ENCODE assay signal across 17 cellular contexts in genomic region chr4:2366252-2367192, GRCh38. TPM values are rescaled to one million over a fixed set of nuclear protein-coding genes. Genes with fewer than 3 reads are reported as not detected.
DNase-seq lines count a peak whose midpoint lies in the region; ATAC-seq and TF ChIP-seq lines count a peak whose summit lies in the region.
"Had no signal": no experiment of that assay in that cellular context is flagged by ENCODE, and none has a peak within 500 bp of the region (broad histone marks: within the 10 kb centered on the region; RNA-seq: fewer than 3 reads in every experiment).

No MANE protein-coding gene starts in this region.

- no peak for TF ChIP-seq CTCF in brain (conservative IDR thresholded peaks at IDR 0.05)

- ATAC-seq in CD4-positive, CD25-positive, alpha-beta regulatory T cell (ENCODE audit: low read depth in 2 of 2): no peak
- no peak for ATAC-seq in GM19351 (IDR thresholded peaks at IDR 0.05; ENCODE audit: unreplicated experiment)
- no peak for ATAC-seq in GM18868 (IDR thresholded peaks at IDR 0.05; ENCODE audit: unreplicated experiment)
- no peak for ATAC-seq in Right ventricle myocardium superior (ENCODE audit: poor library complexity)

- H3K27me3 Mint-ChIP-seq in CD4-positive, CD25-positive, alpha-beta regulatory T cell: no peaks in the 10 kb centered on the region
- peaks cover 3% of the 10 kb centered on the region for H3K27me3 Mint-ChIP-seq in brain
- H3K27me3 Mint-ChIP-seq in activated T-helper 1 cell treated with anti-CD3 and anti-CD28 coated beads, Interleukin-12 subunit alpha, Interleukin-12 subunit beta, Interleukin-2, Interleukin-4 antibody, amounts not matched to agents 30 ng/mL and 10 ng/mL and 1 ng/mL, durations not matched to agents 14 hours and 24 hours and 36 hours (ENCODE audit: insufficient read depth): no peaks in the 10 kb centered on the region
- H3K27me3 Mint-ChIP-seq: activated naive CD8-positive, alpha-beta T cell treated with anti-CD3 and anti-CD28 coated beads for 36 hours had no signal

- peak overlapping the region in 3 of 4 donors; percentile 7 to 26 (median 7) for H3K4me3 Mint-ChIP-seq in CD4-positive, CD25-positive, alpha-beta regulatory T cell
- H3K4me3 Mint-ChIP-seq in brain: peak overlapping the region in 3 of 5 experiments; percentile 39 to 58 (median 56)
- H3K4me3 Mint-ChIP-seq in activated T-helper 1 cell treated with anti-CD3 and anti-CD28 coated beads, Interleukin-12 subunit alpha, Interleukin-12 subunit beta, Interleukin-2, Interleukin-4 antibody, amounts not matched to agents 30 ng/mL and 10 ng/mL and 1 ng/mL, durations not matched to agents 14 hours and 24 hours and 36 hours: no peak overlapping the region
- H3K4me3 Mint-ChIP-seq: activated naive CD8-positive, alpha-beta T cell treated with anti-CD3 and anti-CD28 coated beads for 36 hours had no signal

- peaks cover 0 to 2% (median 0%) of the 10 kb centered on the region in 7 donors for H3K9me3 Mint-ChIP-seq in CD4-positive, CD25-positive, alpha-beta regulatory T cell
- peaks cover 0 to 15% (median 4%) of the 10 kb centered on the region in 5 experiments for H3K9me3 Mint-ChIP-seq in brain
- H3K9me3 Mint-ChIP-seq in activated T-helper 1 cell treated with anti-CD3 and anti-CD28 coated beads, Interleukin-12 subunit alpha, Interleukin-12 subunit beta, Interleukin-2, Interleukin-4 antibody, amounts not matched to agents 30 ng/mL and 10 ng/mL and 1 ng/mL, durations not matched to agents 14 hours and 24 hours and 36 hours: peaks cover 9% of the 10 kb centered on the region

- no peak overlapping the region for H3K27ac ChIP-seq in CD4-positive, CD25-positive, alpha-beta regulatory T cell (ENCODE audit: insufficient read depth, low read length, poor library complexity, severe bottlenecking)
- H3K27ac ChIP-seq: SK-N-MC, VCaP had no signal

- no peaks in the 10 kb centered on the region for H3K27me3 ChIP-seq in CD4-positive, CD25-positive, alpha-beta regulatory T cell (ENCODE audit: control insufficient read depth, insufficient read depth, low read length)

- intact Hi-C loops in activated T-helper 1 cell treated with anti-CD3 and anti-CD28 coated beads, Interleukin-12 subunit alpha, Interleukin-12 subunit beta, Interleukin-2, Interleukin-4 antibody, amounts not matched to agents 30 ng/mL and 10 ng/mL and 1 ng/mL, durations not matched to agents 14 hours and 24 hours and 36 hours (cut with micrococcal nuclease): no loop called here
- intact Hi-C loops in Right ventricle myocardium superior (cut with DNase I): no loop called here

- no peak for DNase-seq in CD4-positive, CD25-positive, alpha-beta regulatory T cell
- peak; percentile 55 for DNase-seq in NCI-H1092 (lab: John Stamatoyannopoulos, UW)
- peak; percentile 63 for DNase-seq in middle frontal gyrus (ENCODE audit: extremely low spot score, low spot score)
- DNase-seq in activated T-helper 1 cell treated with anti-CD3 and anti-CD28 coated beads, Interleukin-12 subunit alpha, Interleukin-12 subunit beta, Interleukin-2, Interleukin-4 antibody, amounts not matched to agents 30 ng/mL and 10 ng/mL and 1 ng/mL, durations not matched to agents 14 hours and 24 hours and 36 hours (ENCODE audit: low spot score): no peak
- DNase-seq in Right ventricle myocardium superior: no peak
- DNase-seq: activated naive CD8-positive, alpha-beta T cell treated with anti-CD3 and anti-CD28 coated beads for 36 hours; DMS53; midbrain; NCI-H2029; stimulated activated CD4-positive, alpha-beta T cell treated with anti-CD3 and anti-CD28 coated beads, Interleukin-1b, Interleukin-23, amount 100 ng/mL, for 48 hours had no signal

- no peak overlapping the region for H3K4me3 ChIP-seq in CD4-positive, CD25-positive, alpha-beta regulatory T cell (ENCODE audit: low read depth, low read length)
- H3K4me3 ChIP-seq: SK-N-MC had no signal

- H3K4me1 ChIP-seq in CD4-positive, CD25-positive, alpha-beta regulatory T cell (ENCODE audit: control insufficient read depth, insufficient read depth, low read length, poor library complexity, severe bottlenecking): peaks cover 19% of the 10 kb centered on the region

- peak overlapping the region in 1 of 3 donors; percentile 94 for H3K27ac Mint-ChIP-seq in CD4-positive, CD25-positive, alpha-beta regulatory T cell
- H3K27ac Mint-ChIP-seq in brain: peak overlapping the region; percentile 75 to 96 (median 87)
- no peak overlapping the region for H3K27ac Mint-ChIP-seq in activated T-helper 1 cell treated with anti-CD3 and anti-CD28 coated beads, Interleukin-12 subunit alpha, Interleukin-12 subunit beta, Interleukin-2, Interleukin-4 antibody, amounts not matched to agents 30 ng/mL and 10 ng/mL and 1 ng/mL, durations not matched to agents 14 hours and 24 hours and 36 hours
- H3K27ac Mint-ChIP-seq: activated naive CD8-positive, alpha-beta T cell treated with anti-CD3 and anti-CD28 coated beads for 36 hours had no signal

- peaks cover 0 to 20% (median 11%) of the 10 kb centered on the region in 4 donors for H3K4me1 Mint-ChIP-seq in CD4-positive, CD25-positive, alpha-beta regulatory T cell
- peaks cover 31% of the 10 kb centered on the region for H3K4me1 Mint-ChIP-seq in brain
- no peaks in the 10 kb centered on the region for H3K4me1 Mint-ChIP-seq in activated T-helper 1 cell treated with anti-CD3 and anti-CD28 coated beads, Interleukin-12 subunit alpha, Interleukin-12 subunit beta, Interleukin-2, Interleukin-4 antibody, amounts not matched to agents 30 ng/mL and 10 ng/mL and 1 ng/mL, durations not matched to agents 14 hours and 24 hours and 36 hours (ENCODE audit: low read depth)

- H3K36me3 ChIP-seq in CD4-positive, CD25-positive, alpha-beta regulatory T cell (ENCODE audit: control insufficient read depth, insufficient read depth, low read length): peaks cover 2% of the 10 kb centered on the region

- peaks cover 4% of the 10 kb centered on the region for H3K36me3 Mint-ChIP-seq in CD4-positive, CD25-positive, alpha-beta regulatory T cell
- H3K36me3 Mint-ChIP-seq in brain: peaks cover 10% of the 10 kb centered on the region
- H3K36me3 Mint-ChIP-seq in activated T-helper 1 cell treated with anti-CD3 and anti-CD28 coated beads, Interleukin-12 subunit alpha, Interleukin-12 subunit beta, Interleukin-2, Interleukin-4 antibody, amounts not matched to agents 30 ng/mL and 10 ng/mL and 1 ng/mL, durations not matched to agents 14 hours and 24 hours and 36 hours (ENCODE audit: low read depth): no peaks in the 10 kb centered on the region
- H3K36me3 Mint-ChIP-seq: activated naive CD8-positive, alpha-beta T cell treated with anti-CD3 and anti-CD28 coated beads for 36 hours had no signal

- H3K9me3 ChIP-seq in CD4-positive, CD25-positive, alpha-beta regulatory T cell (ENCODE audit: control insufficient read depth in 2 of 2, low read length in 2 of 2): peaks cover 2 to 6% of the 10 kb centered on the region in 2 experiments

RNA-seq across cellular contexts. Expression of gene ZFYVE28, which starts 51.9 kb away (rescaled TPM):
- total RNA-seq in CD4-positive, CD25-positive, alpha-beta regulatory T cell: 86.4 TPM
- polyA plus RNA-seq in CD4-positive, CD25-positive, alpha-beta regulatory T cell: 10 to 100 TPM in 2 of 4 donors, 1 to 10 TPM in 2; 8.5 to 26.0 (median 13.4) TPM
- 5.5 TPM for polyA plus RNA-seq in brain (ENCODE audit: insufficient read depth, low read depth, low replicate concordance)
- 4.6 and 5.1 TPM in 2 replicates for total RNA-seq in activated T-helper 1 cell treated with anti-CD3 and anti-CD28 coated beads, Interleukin-12 subunit alpha, Interleukin-12 subunit beta, Interleukin-2, Interleukin-4 antibody, amounts not matched to agents 30 ng/mL and 10 ng/mL and 1 ng/mL, durations not matched to agents 14 hours and 24 hours and 36 hours
- total RNA-seq in Right ventricle myocardium superior: 6.7 TPM

RNA-seq across cellular contexts. Expression of gene CFAP99, which starts 52.2 kb away (rescaled TPM):
- total RNA-seq in CD4-positive, CD25-positive, alpha-beta regulatory T cell: 0.20 TPM
- not detected for polyA plus RNA-seq in CD4-positive, CD25-positive, alpha-beta regulatory T cell
- polyA plus RNA-seq in brain (ENCODE audit: insufficient read depth, low read depth, low replicate concordance): 0.71 TPM
- total RNA-seq in activated T-helper 1 cell treated with anti-CD3 and anti-CD28 coated beads, Interleukin-12 subunit alpha, Interleukin-12 subunit beta, Interleukin-2, Interleukin-4 antibody, amounts not matched to agents 30 ng/mL and 10 ng/mL and 1 ng/mL, durations not matched to agents 14 hours and 24 hours and 36 hours: not detected in 2 replicates
- total RNA-seq in Right ventricle myocardium superior: not detected
- total RNA-seq: activated naive CD8-positive, alpha-beta T cell treated with anti-CD3 and anti-CD28 coated beads for 36 hours; pulmonary artery endothelial cell; urinary bladder had no signal

Comparison
In these comparisons a context has a peak if more than half of its experiments do, and no peak if none do; other contexts are left out.
1. DNase-seq: peak in NCI-H1092 (single experiment) and middle frontal gyrus (single experiment); none in CD4-positive, CD25-positive, alpha-beta regulatory T cell (0 of 3), activated T-helper 1 cell treated with anti-CD3 and anti-CD28 coated beads, Interleukin-12 subunit alpha, Interleukin-12 subunit beta, Interleukin-2, Interleukin-4 antibody, amounts not matched to agents 30 ng/mL and 10 ng/mL and 1 ng/mL, durations not matched to agents 14 hours and 24 hours and 36 hours (single experiment) and Right ventricle myocardium superior (single experiment).
2. RNA of gene ZFYVE28, which starts 51.9 kb away (total RNA-seq): 86.4 TPM in CD4-positive, CD25-positive, alpha-beta regulatory T cell (single experiment); 6.7 TPM in Right ventricle myocardium superior (single experiment) and 4.6 to 5.1 TPM in activated T-helper 1 cell treated with anti-CD3 and anti-CD28 coated beads, Interleukin-12 subunit alpha, Interleukin-12 subunit beta, Interleukin-2, Interleukin-4 antibody, amounts not matched to agents 30 ng/mL and 10 ng/mL and 1 ng/mL, durations not matched to agents 14 hours and 24 hours and 36 hours; every median in the first group is over 10 times any median in the second.